In the genomic region with DNA sequence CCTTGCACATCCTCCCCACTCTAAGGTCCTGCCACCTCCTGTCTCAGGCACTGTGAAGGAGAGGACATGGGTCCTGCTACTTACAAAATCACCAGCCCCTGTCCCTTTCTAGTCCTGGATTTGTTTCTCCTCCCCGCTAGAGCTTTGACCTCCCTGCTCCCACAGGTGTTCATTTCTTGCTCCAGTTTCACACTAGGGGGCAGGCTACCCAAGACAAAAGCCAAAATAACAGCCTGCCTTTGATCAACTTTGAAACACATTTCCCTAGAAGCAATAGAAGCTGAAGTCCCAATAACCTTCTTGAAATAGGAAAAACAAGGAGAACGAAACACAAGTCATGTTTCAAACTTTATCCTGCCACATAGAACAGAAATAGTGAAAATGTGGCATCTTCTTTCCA, we compare ENCODE assay signal across 9 cellular contexts.
A peak's percentile ranks its signal among the peaks of the same experiment; 100 is the strongest.
DNase-seq lines count a peak whose midpoint lies in the region; ATAC-seq, FAIRE-seq and TF ChIP-seq lines count a peak whose summit lies in the region.
"Had no signal": no experiment of that assay in that cellular context is flagged by ENCODE, and none has a peak within 500 bp of the region (broad histone marks: within the 10 kb centered on the region; RNA-seq: fewer than 3 reads in every experiment).

No MANE protein-coding gene starts in this region.

- no peak for FAIRE-seq in small intestine (lab: Jason Lieb, UNC)

- 26 to 52% (median 52%) methylated on average over 2 of the region's 2 CpGs for WGBS in small intestine, 3 donors

- no peaks in the 10 kb centered on the region for H3K4me1 ChIP-seq in small intestine (ENCODE audit: control insufficient read depth in 2 of 2, insufficient read depth in 1 of 2, low read depth in 1 of 2, low read length in 1 of 2)

- H3K27ac ChIP-seq in VCaP = no peak overlapping the region
- H3K27ac ChIP-seq in small intestine (ENCODE audit: low read depth in 1 of 2, low read length in 1 of 2) = no peak overlapping the region

- peak; percentile 68 for ATAC-seq in HG03354 (IDR thresholded peaks at IDR 0.05; ENCODE audit: poor library complexity, severe bottlenecking, unreplicated experiment)
- ATAC-seq in HG03342 (IDR thresholded peaks at IDR 0.05; ENCODE audit: unreplicated experiment) = no peak
- no peak for ATAC-seq in HG02973 (IDR thresholded peaks at IDR 0.05; ENCODE audit: unreplicated experiment)

- no peaks in the 10 kb centered on the region for H3K36me3 ChIP-seq in small intestine (ENCODE audit: control insufficient read depth in 2 of 2, insufficient read depth in 2 of 2, low read length in 2 of 2)

- no peak overlapping the region for H3K4me3 ChIP-seq in small intestine (ENCODE audit: low read depth in 1 of 2, low read length in 2 of 2)

- no peaks in the 10 kb centered on the region for H3K9me3 ChIP-seq in small intestine (ENCODE audit: control insufficient read depth, low read depth)

- H3K27me3 ChIP-seq in small intestine (ENCODE audit: control insufficient read depth in 2 of 2, insufficient read depth in 2 of 2, low read length in 2 of 2) = no peaks in the 10 kb centered on the region

- TF ChIP-seq CTCF in VCaP (conservative IDR thresholded peaks at IDR 0.05) = peak; percentile 74

- DNase-seq in NCI-H82 (lab: John Stamatoyannopoulos, UW) (peak; percentile 16), NCI-H82 treated with DMSO at 0.1 percent for 48 hours (lab: John Stamatoyannopoulos, UW; ENCODE audit: unreplicated experiment) (no peak), fibroblast of gingiva (ENCODE audit: low read depth) (peak; percentile 19), small intestine (peak; percentile 20)
- DNase-seq: activated B cell treated with CpG ODN at 0.5 μM for 24 hours had no signal
